ENCODE assay signal across 20 cellular contexts in genomic region chr3:122957707-122958210, GRCh38.
DNase-seq lines count a peak whose midpoint lies in the region; ATAC-seq and TF ChIP-seq lines count a peak whose summit lies in the region.
"Had no signal": no experiment of that assay in that cellular context is flagged by ENCODE, and none has a peak within 500 bp of the region (broad histone marks: within the 10 kb centered on the region; RNA-seq: fewer than 3 reads in every experiment).

No MANE protein-coding gene starts in this region.

- H3K4me1 Mint-ChIP-seq in endodermal cell, result peaks cover 26% of the 10 kb centered on the region
- H3K4me1 Mint-ChIP-seq in stimulated activated effector memory CD8-positive, alpha-beta T cell treated with anti-CD3 and anti-CD28 coated beads, Interleukin-12 subunit alpha, Interleukin-12 subunit beta, amount 100 ng/mL, for 72 hours, result no peaks in the 10 kb centered on the region

- no peak overlapping the region for H3K4me3 Mint-ChIP-seq in endodermal cell
- H3K4me3 Mint-ChIP-seq in stimulated activated effector memory CD8-positive, alpha-beta T cell treated with anti-CD3 and anti-CD28 coated beads, Interleukin-12 subunit alpha, Interleukin-12 subunit beta, amount 100 ng/mL, for 72 hours, result no peak overlapping the region

- DNase-seq in NT2/D1 (ENCODE audit: low read depth, low spot score), result no peak
- DNase-seq in endodermal cell, result no peak
- peak; percentile 81 for DNase-seq in left kidney (ENCODE audit: low read depth, low spot score)
- DNase-seq in amniotic stem cell (lab: John Stamatoyannopoulos, UW), result no peak
- no peak for DNase-seq in NCI-H748 (lab: John Stamatoyannopoulos, UW; ENCODE audit: unreplicated experiment)
- no peak for DNase-seq in stimulated activated effector memory CD8-positive, alpha-beta T cell treated with anti-CD3 and anti-CD28 coated beads, Interleukin-12 subunit alpha, Interleukin-12 subunit beta, amount 100 ng/mL, for 72 hours (ENCODE audit: low spot score in 2 of 2)
- DNase-seq: activated gamma-delta T cell treated with Interleukin-2 at 50 U/mL for 16 hours; cortex of kidney; GDM1; IMR-90; NCI-H1930; nucleus accumbens; stimulated activated CD4-positive, alpha-beta T cell treated with anti-CD3 and anti-CD28 coated beads, Interleukin-4, amount 100 ng/mL, for 4 hours; stimulated activated CD8-positive, alpha-beta memory T cell treated with anti-CD3 and anti-CD28 coated beads, Interleukin-4, amount 100 ng/mL, for 48 hours; T-helper 9 cell had no signal

- WGBS in endodermal cell (ENCODE audit: insufficient coverage in 1 of 2, insufficient read length in 1 of 2), 2 experiments, result 89 to 100% methylated on average over 2 to 4 of the region's 4 CpGs

- TF ChIP-seq CTCF in endodermal cell (conservative IDR thresholded peaks at IDR 0.05), result no peak

- H3K4me3 ChIP-seq in NT2/D1 (ENCODE audit: insufficient read length, low read depth) (no peak overlapping the region), endodermal cell (ENCODE audit: low read length) (no peak overlapping the region), skeletal muscle tissue (ENCODE audit: low read length in 3 of 3) (no peak overlapping the region)
- H3K4me3 ChIP-seq: GM12878, smooth muscle cell had no signal

- no peak for ATAC-seq in GM21737 (IDR thresholded peaks at IDR 0.05; ENCODE audit: unreplicated experiment)
- no peak for ATAC-seq in stimulated activated effector memory CD8-positive, alpha-beta T cell treated with anti-CD3 and anti-CD28 coated beads, Interleukin-12 subunit alpha, Interleukin-12 subunit beta, amount 100 ng/mL, for 72 hours
- ATAC-seq: GM12878 had no signal

- peaks cover 2% of the 10 kb centered on the region for H3K27me3 Mint-ChIP-seq in endodermal cell (ENCODE audit: insufficient read depth)

- H3K27ac ChIP-seq in endodermal cell (ENCODE audit: low read depth, low read length) (peak overlapping the region; percentile 57), skeletal muscle tissue (ENCODE audit: low read depth, low read length) (no peak overlapping the region)
- H3K27ac ChIP-seq: epithelial cell of prostate had no signal

- H3K36me3 ChIP-seq in NT2/D1 (ENCODE audit: insufficient read depth, insufficient read length, low read length) (no peaks in the 10 kb centered on the region), endodermal cell (ENCODE audit: control insufficient read depth, insufficient read depth, low read length) (no peaks in the 10 kb centered on the region), skeletal muscle tissue (ENCODE audit: control insufficient read depth in 3 of 3, insufficient read depth in 3 of 3, low read length in 3 of 3) (no peaks in the 10 kb centered on the region)

- H3K27me3 ChIP-seq in NT2/D1 (ENCODE audit: insufficient read depth, insufficient read length) (no peaks in the 10 kb centered on the region), endodermal cell (ENCODE audit: control insufficient read depth, insufficient read depth, low read length, poor library complexity, severe bottlenecking) (no peaks in the 10 kb centered on the region), skeletal muscle tissue (ENCODE audit: control insufficient read depth in 3 of 3, insufficient read depth in 3 of 3, low read length in 3 of 3) (peaks cover 9 to 22% (median 12%) of the 10 kb centered on the region in 3 donors)

- no peak overlapping the region for H3K27ac Mint-ChIP-seq in endodermal cell
- H3K27ac Mint-ChIP-seq in stimulated activated effector memory CD8-positive, alpha-beta T cell treated with anti-CD3 and anti-CD28 coated beads, Interleukin-12 subunit alpha, Interleukin-12 subunit beta, amount 100 ng/mL, for 72 hours, result no peak overlapping the region

- H3K4me1 ChIP-seq in NT2/D1 (ENCODE audit: insufficient read depth, insufficient read length), result peaks cover 21% of the 10 kb centered on the region
- H3K4me1 ChIP-seq in endodermal cell (ENCODE audit: control insufficient read depth, insufficient read depth, low read length), result peaks cover 9% of the 10 kb centered on the region
- H3K4me1 ChIP-seq in skeletal muscle tissue (ENCODE audit: control insufficient read depth in 3 of 3, insufficient read depth in 3 of 3, low read length in 3 of 3), result peaks cover 9 to 14% (median 12%) of the 10 kb centered on the region in 3 donors

- peak overlapping the region; percentile 16 for H3K9ac ChIP-seq in NT2/D1 (ENCODE audit: insufficient read length, low read depth)
- H3K9ac ChIP-seq in endodermal cell (ENCODE audit: extremely low read depth, low read length, poor library complexity, severe bottlenecking), result no peak overlapping the region
- peak overlapping the region in 2 of 3 donors; percentile 10 to 25 for H3K9ac ChIP-seq in skeletal muscle tissue (ENCODE audit: low read depth in 1 of 3, low read length in 3 of 3)

- peaks cover 24% of the 10 kb centered on the region for H3K36me3 Mint-ChIP-seq in endodermal cell (ENCODE audit: low read depth)
- no peaks in the 10 kb centered on the region for H3K36me3 Mint-ChIP-seq in stimulated activated effector memory CD8-positive, alpha-beta T cell treated with anti-CD3 and anti-CD28 coated beads, Interleukin-12 subunit alpha, Interleukin-12 subunit beta, amount 100 ng/mL, for 72 hours

- H3K9me3 ChIP-seq in NT2/D1 (ENCODE audit: insufficient read depth, low read length) (no peaks in the 10 kb centered on the region), endodermal cell (ENCODE audit: control insufficient read depth, low read length) (no peaks in the 10 kb centered on the region), skeletal muscle tissue (ENCODE audit: control insufficient read depth in 3 of 3, low read length in 3 of 3) (no peaks in the 10 kb centered on the region)

- H3K9me3 Mint-ChIP-seq in endodermal cell, result no peaks in the 10 kb centered on the region
- no peaks in the 10 kb centered on the region for H3K9me3 Mint-ChIP-seq in stimulated activated effector memory CD8-positive, alpha-beta T cell treated with anti-CD3 and anti-CD28 coated beads, Interleukin-12 subunit alpha, Interleukin-12 subunit beta, amount 100 ng/mL, for 72 hours
